Comparison of ENCODE assay signal across 8 cellular contexts in the genomic region with DNA sequence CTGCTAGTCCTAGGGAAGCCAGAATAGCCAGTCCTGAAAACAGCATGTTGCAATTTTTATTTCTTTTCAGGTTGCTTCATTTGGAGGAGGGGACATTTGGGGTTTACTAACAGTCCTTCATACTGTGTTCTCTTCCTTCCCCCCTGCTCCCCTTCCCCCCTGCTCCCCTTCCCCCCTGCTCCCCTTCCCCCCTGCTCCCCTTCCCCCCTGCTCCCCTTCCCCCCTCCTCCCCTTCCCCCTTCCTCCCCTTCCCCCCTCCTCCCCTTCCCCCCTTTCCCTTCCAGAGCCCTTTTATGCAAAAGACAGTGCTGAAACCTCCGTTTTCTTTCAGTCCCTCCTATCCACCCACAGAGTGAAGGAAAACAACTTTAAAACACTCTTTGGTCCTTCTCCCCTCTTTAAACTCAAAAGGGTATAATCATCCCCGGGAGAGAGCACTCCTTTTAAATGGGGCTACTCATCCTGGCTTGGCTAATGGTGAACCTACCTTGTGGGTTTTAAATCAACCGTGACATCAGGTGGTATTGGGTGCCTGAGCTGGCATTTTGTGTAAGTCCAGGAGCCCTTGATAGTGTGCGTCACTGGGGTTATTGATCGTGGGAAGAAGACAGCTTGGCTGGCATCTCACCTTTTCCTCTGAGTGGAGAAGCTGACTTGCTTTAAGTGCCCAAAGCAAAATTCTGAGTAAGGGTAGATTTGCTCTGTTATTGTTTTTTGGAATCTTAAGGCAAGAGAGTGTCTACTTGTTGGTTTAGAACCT. TPM values are rescaled to one million over a fixed set of nuclear protein-coding genes. Genes with fewer than 3 reads are reported as not detected.
DNase-seq lines count a peak whose midpoint lies in the region; ATAC-seq, FAIRE-seq and TF ChIP-seq lines count a peak whose summit lies in the region.

No MANE protein-coding gene starts in this region.

- no CpG with 5 or more reads among the region's 5 CpGs for WGBS in mesendoderm (ENCODE audit: extremely low coverage, insufficient coverage, low lambda C conversion rate)
- WGBS in stomach, 5 donors, result 4 to 24% (median 8%) methylated on average over 5 of the region's 5 CpGs

- intact Hi-C loops in stomach (cut with DNase I; ENCODE audit: low total_unique reads), result loop anchor here (5.0 kb wide), 1 partner anchor 99 kb away; a partner anchor contains a TSS

- TF ChIP-seq CTCF in bronchial epithelial cell (IDR thresholded peaks at IDR 0.05; ENCODE audit: insufficient read depth, low read length, severe bottlenecking) (no peak), stomach (IDR thresholded peaks at IDR 0.05) (no peak)

- in situ Hi-C loops in SK-MEL-5 (cut with HindIII; ENCODE audit: low pct_unique_long_range_greater_than_20kb, low sequenced_read_pairs), result no loop called here

- peak overlapping the region; percentile 96 for H3K9ac ChIP-seq in mesendoderm (ENCODE audit: low read length)

- peaks cover 2% of the 10 kb centered on the region for H3K36me3 ChIP-seq in bronchial epithelial cell (ENCODE audit: control insufficient read depth, insufficient read depth, low read length)
- no peaks in the 10 kb centered on the region for H3K36me3 ChIP-seq in mesendoderm (ENCODE audit: control insufficient read depth, insufficient read depth, low read length)
- no peaks in the 10 kb centered on the region for H3K36me3 ChIP-seq in stomach

- H2BK15ac ChIP-seq in mesendoderm (replicated peaks; ENCODE audit: low read depth), result no peak overlapping the region

- H3K4me3 ChIP-seq in bronchial epithelial cell (ENCODE audit: low read depth, low read length) (peak overlapping the region; percentile 71), mesendoderm (ENCODE audit: low read length) (peak overlapping the region; percentile 72), stomach (peak overlapping the region; percentile 88 to 99 (median 92))

- no peak overlapping the region for H2BK120ac ChIP-seq in mesendoderm (ENCODE audit: low read depth, low read length)

- H3K56ac ChIP-seq in mesendoderm (ENCODE audit: low read length), result peak overlapping the region; percentile 91

- H3K4me1 ChIP-seq in mesendoderm (ENCODE audit: control insufficient read depth, low read depth, low read length) (peaks cover 26% of the 10 kb centered on the region), stomach (peaks cover 63 to 75% (median 70%) of the 10 kb centered on the region in 4 donors)

- H3K27ac ChIP-seq in mesendoderm (ENCODE audit: low read depth, low read length), result no peak overlapping the region
- H3K27ac ChIP-seq in stomach, result peak overlapping the region; percentile 95 to 99 (median 98)

- no peaks in the 10 kb centered on the region for H3K27me3 ChIP-seq in bronchial epithelial cell (ENCODE audit: control insufficient read depth, insufficient read depth, low read length)
- no peaks in the 10 kb centered on the region for H3K27me3 ChIP-seq in mesendoderm (ENCODE audit: insufficient read depth, low read length, poor library complexity)
- no peaks in the 10 kb centered on the region for H3K27me3 ChIP-seq in stomach

- no peaks in the 10 kb centered on the region for H3K9me3 ChIP-seq in stomach

- no peak overlapping the region for H4K5ac ChIP-seq in mesendoderm (ENCODE audit: low read length)

- DNase-seq in NCI-H510A treated with DMSO at 0.1 percent for 48 hours (lab: John Stamatoyannopoulos, UW) (peak; percentile 49), NCI-H510A (lab: John Stamatoyannopoulos, UW) (no peak), SK-MEL-5 (ENCODE audit: low read depth, low spot score) (peak; percentile 13), bronchial epithelial cell (ENCODE audit: low read depth) (peak; percentile 87), mesendoderm (no peak), stomach (no peak), AG08395 (ENCODE audit: low spot score) (no peak)

- no peak for TF ChIP-seq EP300 in stomach (IDR thresholded peaks at IDR 0.05)

- FAIRE-seq in bronchial epithelial cell (lab: Jason Lieb, UNC), result no peak

- TF ChIP-seq POLR2A in stomach (IDR thresholded peaks at IDR 0.05), result no peak

- ATAC-seq in HG03280 (IDR thresholded peaks at IDR 0.05; ENCODE audit: unreplicated experiment), result no peak

- H2AK5ac ChIP-seq in mesendoderm (ENCODE audit: low read length), result no peak overlapping the region

- H3K79me2 ChIP-seq in mesendoderm (ENCODE audit: control insufficient read depth, insufficient read depth, low read length), result peaks cover 73% of the 10 kb centered on the region

- H2BK5ac ChIP-seq in mesendoderm (ENCODE audit: low read length), result no peak overlapping the region

- H3K4ac ChIP-seq in mesendoderm (ENCODE audit: low read depth, low read length), result no peak overlapping the region

- H3K4me2 ChIP-seq in mesendoderm (ENCODE audit: low read length), result peak overlapping the region; percentile 57

- no peak overlapping the region for H3K18ac ChIP-seq in mesendoderm (ENCODE audit: low read length)

- no peak overlapping the region for H3K23ac ChIP-seq in mesendoderm (ENCODE audit: low read length)

- peaks cover 2% of the 10 kb centered on the region for H3K79me1 ChIP-seq in mesendoderm (ENCODE audit: low read length)

- no peak overlapping the region for H4K8ac ChIP-seq in mesendoderm (ENCODE audit: low read depth, low read length)

RNA-seq across cellular contexts. Expression of a gene that starts 2.6 kb away (rescaled TPM):
- 47.6 and 54.5 TPM in 2 replicates for total RNA-seq in SK-MEL-5 (2014; rRNA removed; shearing (Covaris generic))
- 89.1 and 126 TPM in 2 replicates for polyA plus RNA-seq in SK-MEL-5 (2015; cell fraction: cytosol; rRNA removed)
- polyA plus RNA-seq in SK-MEL-5 (2015; cell fraction: nucleus; rRNA removed), result 66.1 and 66.2 TPM in 2 replicates
- 42.6 and 44.7 TPM in 2 replicates for total RNA-seq in bronchial epithelial cell
- 220 TPM for polyA plus RNA-seq in mesendoderm (2013, experiment 1 of 2)
- 229 TPM for polyA plus RNA-seq in mesendoderm (2013, experiment 2 of 2)
- total RNA-seq in stomach, result 100 to 1,000 TPM in 4 of 5 donors, 10 to 100 TPM in 1; 54.5 to 211 (median 180) TPM
- 10 to 100 TPM; 15.0 to 19.4 (median 19.2) TPM for polyA plus RNA-seq in stomach

Comparison
In these comparisons a context has a peak if more than half of its experiments do, and no peak if none do; other contexts are left out.
1. DNase-seq: peak in NCI-H510A treated with DMSO at 0.1 percent for 48 hours (single experiment), SK-MEL-5 (single experiment) and bronchial epithelial cell (single experiment); none in NCI-H510A (single experiment), mesendoderm (single experiment), stomach (single experiment) and AG08395 (single experiment).
2. Peak in every context shown above with its lines, with median percentiles within 50 percentile points of each other: H3K4me3 ChIP-seq.